ENCODE assay signal across 19 cellular contexts in the genomic region with DNA sequence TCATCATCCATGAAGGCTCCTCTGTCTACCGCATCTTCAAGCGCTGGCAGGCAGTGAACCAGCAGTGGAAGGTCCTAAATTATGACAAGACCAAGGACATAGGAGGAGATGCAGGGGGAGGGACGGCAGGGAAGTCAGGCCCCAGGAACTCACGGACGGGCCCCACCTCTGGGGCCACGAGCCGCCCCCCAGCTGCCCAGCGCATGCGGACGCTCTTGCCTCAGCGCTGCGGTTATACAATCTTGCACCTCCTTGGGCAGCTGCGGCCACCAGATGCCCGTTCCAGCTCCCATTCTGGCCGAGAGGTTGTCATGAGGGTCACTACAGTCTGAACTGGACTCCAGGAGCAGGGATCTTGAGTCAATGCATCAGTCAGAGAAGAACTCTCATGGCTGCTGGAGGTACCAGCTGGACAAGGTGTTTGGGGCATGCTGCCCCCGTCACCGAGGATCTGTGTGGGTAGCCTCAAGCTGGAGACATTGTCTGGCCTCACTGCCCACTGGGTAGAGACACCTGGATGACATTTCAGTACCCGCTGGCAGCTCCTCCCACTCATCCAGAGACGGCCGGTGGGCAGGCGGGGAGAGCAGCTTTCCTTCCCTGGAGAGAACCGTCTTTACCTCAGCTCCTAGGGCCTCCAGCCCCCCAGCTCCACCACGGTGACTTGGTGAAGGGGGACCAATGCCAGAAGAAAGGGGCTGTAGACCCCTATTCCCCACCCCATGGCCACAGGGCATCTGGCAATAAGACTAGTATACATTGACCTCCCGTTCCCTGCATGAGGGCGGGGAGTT. TPM values are rescaled to one million over a fixed set of nuclear protein-coding genes. Genes with fewer than 3 reads are reported as not detected.
DNase-seq lines count a peak whose midpoint lies in the region; ATAC-seq lines count a peak whose summit lies in the region.
"Had no signal": no experiment of that assay in that cellular context is flagged by ENCODE, and none has a peak within 500 bp of the region (broad histone marks: within the 10 kb centered on the region; RNA-seq: fewer than 3 reads in every experiment).

No MANE protein-coding gene starts in this region.

- H3K27ac ChIP-seq in CD4-positive, alpha-beta memory T cell (ENCODE audit: low read depth, low read length): no peak overlapping the region
- no peak overlapping the region for H3K27ac ChIP-seq in naive thymus-derived CD4-positive, alpha-beta T cell (ENCODE audit: low read depth, low read length)
- H3K27ac ChIP-seq: SJSA1 had no signal

- H3K4me3 ChIP-seq in CD4-positive, alpha-beta memory T cell (ENCODE audit: low read length in 2 of 2): no peak overlapping the region
- H3K4me3 ChIP-seq in naive thymus-derived CD4-positive, alpha-beta T cell (ENCODE audit: low read length): no peak overlapping the region
- H3K4me3 ChIP-seq: K562, SJSA1 had no signal

- H3K27me3 ChIP-seq in CD4-positive, alpha-beta memory T cell (ENCODE audit: insufficient read depth, low read length): no peaks in the 10 kb centered on the region
- no peaks in the 10 kb centered on the region for H3K27me3 ChIP-seq in naive thymus-derived CD4-positive, alpha-beta T cell (ENCODE audit: control insufficient read depth in 2 of 2, insufficient read depth in 2 of 2, low read length in 2 of 2)

- peaks cover 21 to 28% of the 10 kb centered on the region in 2 donors for H3K36me3 Mint-ChIP-seq in CD4-positive, alpha-beta memory T cell
- H3K36me3 Mint-ChIP-seq in IgD-negative memory B cell: peaks cover 9% of the 10 kb centered on the region
- peaks cover 4 to 16% (median 6%) of the 10 kb centered on the region in 5 donors for H3K36me3 Mint-ChIP-seq in naive thymus-derived CD4-positive, alpha-beta T cell
- peaks cover 47% of the 10 kb centered on the region for H3K36me3 Mint-ChIP-seq in stimulated activated effector memory CD8-positive, alpha-beta T cell treated with anti-CD3 and anti-CD28 coated beads, Interleukin-12 subunit alpha, Interleukin-12 subunit beta, amount 100 ng/mL, for 72 hours

- peaks cover 0 to 2% of the 10 kb centered on the region in 2 donors for H3K27me3 Mint-ChIP-seq in CD4-positive, alpha-beta memory T cell
- H3K27me3 Mint-ChIP-seq in IgD-negative memory B cell: peaks cover under 1% of the 10 kb centered on the region
- peaks cover 0 to 9% (median 3%) of the 10 kb centered on the region in 5 donors for H3K27me3 Mint-ChIP-seq in naive thymus-derived CD4-positive, alpha-beta T cell

- peak overlapping the region in 1 of 8 donors; percentile 64 for H3K4me3 Mint-ChIP-seq in CD4-positive, alpha-beta memory T cell
- peak overlapping the region in 1 of 4 donors; percentile 81 for H3K4me3 Mint-ChIP-seq in IgD-negative memory B cell
- peak overlapping the region in 3 of 10 donors; percentile 14 to 60 (median 43) for H3K4me3 Mint-ChIP-seq in naive thymus-derived CD4-positive, alpha-beta T cell
- no peak overlapping the region for H3K4me3 Mint-ChIP-seq in stimulated activated effector memory CD8-positive, alpha-beta T cell treated with anti-CD3 and anti-CD28 coated beads, Interleukin-12 subunit alpha, Interleukin-12 subunit beta, amount 100 ng/mL, for 72 hours

- CTCF ChIA-PET in CD4-positive, alpha-beta memory T cell (lab: Charles Lee; ENCODE audit: partially characterized antibody): interaction anchor here (0.9 to 4.3 kb wide), 15 partner anchors 10 to 174 kb away, joined by 3 to 58 read pairs (median 6); a partner anchor contains a TSS
- CTCF ChIA-PET in naive thymus-derived CD4-positive, alpha-beta T cell (lab: Charles Lee): interaction anchor here (0.6 to 2.4 kb wide), 9 partner anchors 10 to 153 kb away, joined by 3 to 11 read pairs (median 4); a partner anchor contains a TSS

- no peaks in the 10 kb centered on the region for H3K9me3 Mint-ChIP-seq in CD4-positive, alpha-beta memory T cell
- H3K9me3 Mint-ChIP-seq in IgD-negative memory B cell: no peaks in the 10 kb centered on the region
- peaks cover 0 to 2% (median 0%) of the 10 kb centered on the region in 11 donors for H3K9me3 Mint-ChIP-seq in naive thymus-derived CD4-positive, alpha-beta T cell
- no peaks in the 10 kb centered on the region for H3K9me3 Mint-ChIP-seq in stimulated activated effector memory CD8-positive, alpha-beta T cell treated with anti-CD3 and anti-CD28 coated beads, Interleukin-12 subunit alpha, Interleukin-12 subunit beta, amount 100 ng/mL, for 72 hours

- H3K4me1 ChIP-seq in CD4-positive, alpha-beta memory T cell (ENCODE audit: insufficient read depth, low read length): peaks cover 38% of the 10 kb centered on the region
- H3K4me1 ChIP-seq in naive thymus-derived CD4-positive, alpha-beta T cell (ENCODE audit: control insufficient read depth in 2 of 2, insufficient read depth in 2 of 2, low read length in 2 of 2): peaks cover 20 to 28% of the 10 kb centered on the region in 2 donors

- no peak for ATAC-seq in naive thymus-derived CD4-positive, alpha-beta T cell
- no peak for ATAC-seq in stimulated activated effector memory CD8-positive, alpha-beta T cell treated with anti-CD3 and anti-CD28 coated beads, Interleukin-12 subunit alpha, Interleukin-12 subunit beta, amount 100 ng/mL, for 72 hours
- ATAC-seq: Right ventricle myocardium inferior had no signal

- peaks cover 29 to 54% (median 37%) of the 10 kb centered on the region in 4 donors for H3K4me1 Mint-ChIP-seq in CD4-positive, alpha-beta memory T cell
- H3K4me1 Mint-ChIP-seq in IgD-negative memory B cell: peaks cover 21 to 32% (median 28%) of the 10 kb centered on the region in 3 donors
- H3K4me1 Mint-ChIP-seq in naive thymus-derived CD4-positive, alpha-beta T cell: peaks cover 35 to 54% (median 43%) of the 10 kb centered on the region in 7 donors
- H3K4me1 Mint-ChIP-seq in stimulated activated effector memory CD8-positive, alpha-beta T cell treated with anti-CD3 and anti-CD28 coated beads, Interleukin-12 subunit alpha, Interleukin-12 subunit beta, amount 100 ng/mL, for 72 hours: peaks cover 64% of the 10 kb centered on the region

- H3K27ac Mint-ChIP-seq in CD4-positive, alpha-beta memory T cell: peak overlapping the region in 5 of 7 donors; percentile 32 to 82 (median 79)
- H3K27ac Mint-ChIP-seq in IgD-negative memory B cell: peak overlapping the region in 2 of 3 donors; percentile 31 to 84
- peak overlapping the region in 6 of 9 donors; percentile 6 to 76 (median 17) for H3K27ac Mint-ChIP-seq in naive thymus-derived CD4-positive, alpha-beta T cell
- H3K27ac Mint-ChIP-seq in stimulated activated effector memory CD8-positive, alpha-beta T cell treated with anti-CD3 and anti-CD28 coated beads, Interleukin-12 subunit alpha, Interleukin-12 subunit beta, amount 100 ng/mL, for 72 hours: peak overlapping the region; percentile 67

- DNase-seq in CD4-positive, alpha-beta memory T cell: no peak
- DNase-seq in naive thymus-derived CD4-positive, alpha-beta T cell: no peak
- DNase-seq in stimulated activated effector memory CD8-positive, alpha-beta T cell treated with anti-CD3 and anti-CD28 coated beads, Interleukin-12 subunit alpha, Interleukin-12 subunit beta, amount 100 ng/mL, for 72 hours (ENCODE audit: low spot score in 2 of 2): no peak
- no peak for DNase-seq in activated CD4-positive, alpha-beta T cell treated with anti-CD3 and anti-CD28 coated beads for 1 hour
- DNase-seq in NCI-H69 (lab: John Stamatoyannopoulos, UW) (no peak), dedifferentiated amniotic fluid mesenchymal stem cell (ENCODE audit: extremely low spot score) (no peak)
- DNase-seq: C1 segment of cervical spinal cord; DMS79 treated with DMSO at 0.1 percent for 48 hours; GOT3; MV-4-11; NCI-H1105; NCI-H2107; NCI-H446; NCI-H524 treated with DMSO at 0.1 percent for 48 hours; NK-92 treated with Interleukin-12 subunit alpha and Interleukin-12 subunit beta, amount 100 ng/mL, for 24 hours had no signal

- POLR2A ChIA-PET in CD4-positive, alpha-beta memory T cell (lab: Charles Lee; ENCODE audit: partially characterized antibody): interaction anchor here (0.8 to 1.9 kb wide), 6 partner anchors 9 to 52 kb away, joined by 3 to 6 read pairs (median 3); a partner anchor contains a TSS
- POLR2A ChIA-PET in naive thymus-derived CD4-positive, alpha-beta T cell (lab: Charles Lee): interaction anchor here (0.7 to 2.4 kb wide), 6 partner anchors 8 to 23 kb away, joined by 3 to 12 read pairs (median 4); a partner anchor contains a TSS

- H3K36me3 ChIP-seq in CD4-positive, alpha-beta memory T cell (ENCODE audit: insufficient read depth, low read length): peaks cover 17% of the 10 kb centered on the region
- peaks cover 0 to 18% (median 0%) of the 10 kb centered on the region in 3 experiments for H3K36me3 ChIP-seq in naive thymus-derived CD4-positive, alpha-beta T cell (ENCODE audit: control insufficient read depth in 2 of 3, insufficient read depth in 3 of 3, low read length in 3 of 3)

- intact Hi-C loops in CD4-positive, alpha-beta memory T cell (cut with micrococcal nuclease): loop anchor here (1.0 kb wide), 1 partner anchor 24 kb away; a partner anchor contains a TSS
- intact Hi-C loops in naive thymus-derived CD4-positive, alpha-beta T cell (cut with micrococcal nuclease): loop anchor here (5.0 to 10.0 kb wide), 3 partner anchors 74 to 1934 kb away; a partner anchor contains a TSS

- H3K9me3 ChIP-seq in CD4-positive, alpha-beta memory T cell (ENCODE audit: control insufficient read depth in 1 of 2, low read length in 2 of 2): no peaks in the 10 kb centered on the region
- H3K9me3 ChIP-seq in naive thymus-derived CD4-positive, alpha-beta T cell (ENCODE audit: control insufficient read depth in 2 of 3, low read length in 3 of 3): no peaks in the 10 kb centered on the region
- H3K9me3 ChIP-seq: SJSA1 had no signal

RNA-seq across cellular contexts. Expression of a gene that starts 3.9 kb away (rescaled TPM):
- total RNA-seq in CD4-positive, alpha-beta memory T cell: 10 to 100 TPM; 58.0 to 62.8 TPM
- polyA plus RNA-seq in CD4-positive, alpha-beta memory T cell: 1 to 10 TPM; 3.7 to 8.9 TPM
- 11.9 TPM for polyA plus RNA-seq in IgD-negative memory B cell
- total RNA-seq in naive thymus-derived CD4-positive, alpha-beta T cell: 10 to 100 TPM; 27.8 to 61.7 (median 44.4) TPM
- polyA plus RNA-seq in naive thymus-derived CD4-positive, alpha-beta T cell: 1 to 10 TPM; 3.2 to 6.6 TPM

RNA-seq across cellular contexts. Expression of a gene that starts 6.7 kb away (rescaled TPM):
- 10 to 100 TPM; 44.4 to 48.3 TPM for total RNA-seq in CD4-positive, alpha-beta memory T cell
- 10 to 100 TPM; 85.0 to 99.7 TPM for polyA plus RNA-seq in CD4-positive, alpha-beta memory T cell
- 77.4 TPM for polyA plus RNA-seq in IgD-negative memory B cell
- total RNA-seq in naive thymus-derived CD4-positive, alpha-beta T cell: 100 to 1,000 TPM in 1 of 5 experiments, 10 to 100 TPM in 4; 23.8 to 108 (median 42.9) TPM
- polyA plus RNA-seq in naive thymus-derived CD4-positive, alpha-beta T cell: 100 to 1,000 TPM in 1 of 2 donors, 10 to 100 TPM in 1; 77.6 to 105 TPM

RNA-seq across cellular contexts. Expression of a gene that starts 8.1 kb away (rescaled TPM):
- total RNA-seq in CD4-positive, alpha-beta memory T cell: 1 to 10 TPM in 1 of 2 experiments, under 1 TPM in 1; 0.64 to 1.4 TPM
- under 1 TPM; 0.55 to 0.93 TPM for polyA plus RNA-seq in CD4-positive, alpha-beta memory T cell
- 0.09 TPM for polyA plus RNA-seq in IgD-negative memory B cell
- total RNA-seq in naive thymus-derived CD4-positive, alpha-beta T cell: 1 to 10 TPM in 4 of 5 experiments, under 1 TPM in 1; 0.97 to 2.6 (median 1.7) TPM
- polyA plus RNA-seq in naive thymus-derived CD4-positive, alpha-beta T cell: under 1 TPM in 1 of 2 donors, not detected in 1; 0.20 TPM

RNA-seq across cellular contexts. Expression of a gene that starts 13.1 kb away (rescaled TPM):
- 10 to 100 TPM in 1 of 2 experiments, 1 to 10 TPM in 1; 9.9 to 10.9 TPM for total RNA-seq in CD4-positive, alpha-beta memory T cell
- 10 to 100 TPM; 16.3 to 19.1 TPM for polyA plus RNA-seq in CD4-positive, alpha-beta memory T cell
- polyA plus RNA-seq in IgD-negative memory B cell: 15.9 TPM
- total RNA-seq in naive thymus-derived CD4-positive, alpha-beta T cell: 10 to 100 TPM; 11.8 to 30.9 (median 16.0) TPM
- polyA plus RNA-seq in naive thymus-derived CD4-positive, alpha-beta T cell: 10 to 100 TPM; 13.1 to 20.5 TPM

RNA-seq across cellular contexts. Expression of a gene that starts 13.7 kb away (rescaled TPM):
- total RNA-seq in CD4-positive, alpha-beta memory T cell: 1 to 10 TPM; 3.1 to 4.9 TPM
- polyA plus RNA-seq in CD4-positive, alpha-beta memory T cell: 10 to 100 TPM in 1 of 2 donors, 1 to 10 TPM in 1; 5.3 to 12.4 TPM
- 1.5 TPM for polyA plus RNA-seq in IgD-negative memory B cell
- 1 to 10 TPM; 1.4 to 5.0 (median 2.1) TPM for total RNA-seq in naive thymus-derived CD4-positive, alpha-beta T cell
- polyA plus RNA-seq in naive thymus-derived CD4-positive, alpha-beta T cell: 1 to 10 TPM; 3.0 to 3.2 TPM

Comparison
In these comparisons a context has a peak if more than half of its experiments do, and no peak if none do; other contexts are left out.
1. H3K27ac Mint-ChIP-seq: peak in every context shown above with its lines; median percentile 79 in CD4-positive, alpha-beta memory T cell; 67 in stimulated activated effector memory CD8-positive, alpha-beta T cell treated with anti-CD3 and anti-CD28 coated beads, Interleukin-12 subunit alpha, Interleukin-12 subunit beta, amount 100 ng/mL, for 72 hours; 58 in IgD-negative memory B cell; 17 in naive thymus-derived CD4-positive, alpha-beta T cell.